ENCODE assay signal across 11 cellular contexts in the genomic region with DNA sequence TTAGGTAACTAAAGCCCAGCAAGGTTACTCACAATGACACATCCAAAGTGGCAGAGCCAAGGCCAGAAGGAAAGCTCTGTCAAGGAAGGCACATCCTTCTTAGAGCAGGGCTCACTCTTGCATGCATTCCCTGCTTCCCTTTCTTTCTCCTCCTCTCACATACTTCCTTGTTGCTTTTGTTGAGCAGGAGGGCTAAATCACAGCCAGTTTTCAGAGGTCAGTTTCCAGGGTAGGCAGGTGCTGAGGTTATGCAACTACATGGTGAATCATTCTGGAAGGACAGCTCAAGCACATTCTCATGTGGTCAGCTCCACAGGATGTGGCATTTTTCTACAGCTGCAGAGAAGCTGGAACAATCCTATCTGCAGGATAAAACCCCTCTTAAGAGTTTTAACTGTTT.
DNase-seq lines count a peak whose midpoint lies in the region; ATAC-seq lines count a peak whose summit lies in the region.
"Had no signal": no experiment of that assay in that cellular context is flagged by ENCODE, and none has a peak within 500 bp of the region (broad histone marks: within the 10 kb centered on the region; RNA-seq: fewer than 3 reads in every experiment).

No MANE protein-coding gene starts in this region.

- H3K27me3 Mint-ChIP-seq in effector memory CD8-positive, alpha-beta T cell: peaks cover 12 to 25% of the 10 kb centered on the region in 2 donors

- no peaks in the 10 kb centered on the region for H3K4me1 Mint-ChIP-seq in effector memory CD8-positive, alpha-beta T cell (ENCODE audit: low read depth in 2 of 2)

- no peak overlapping the region for H2AFZ ChIP-seq in ACC112 (ENCODE audit: low read length, unreplicated experiment)

- no peaks in the 10 kb centered on the region for H3K79me2 ChIP-seq in ACC112 (ENCODE audit: control insufficient read depth, insufficient read depth, low read length, unreplicated experiment)

- no peak for ATAC-seq in effector memory CD8-positive, alpha-beta T cell (replicated peaks)
- ATAC-seq in GM19397 (IDR thresholded peaks at IDR 0.05; ENCODE audit: unreplicated experiment): no peak

- no peaks in the 10 kb centered on the region for H3K27me3 ChIP-seq in ACC112 (ENCODE audit: insufficient read depth, low read length)

- DNase-seq in HuH-7 (ENCODE audit: low spot score) (peak; percentile 46), brain pericyte (ENCODE audit: low read depth, low spot score) (peak; percentile 95), left kidney (ENCODE audit: low read depth, low spot score) (peak; percentile 39), GOT3 (lab: John Stamatoyannopoulos, UW) (no peak), NCI-H187 (lab: John Stamatoyannopoulos, UW) (no peak)
- DNase-seq in effector memory CD8-positive, alpha-beta T cell: no peak
- DNase-seq: NCI-H2171 had no signal

- no peak overlapping the region for H3K4me3 Mint-ChIP-seq in effector memory CD8-positive, alpha-beta T cell

- H3K9me3 Mint-ChIP-seq in effector memory CD8-positive, alpha-beta T cell: peaks cover 6 to 7% of the 10 kb centered on the region in 2 donors

- H3K27ac ChIP-seq in ACC112 (ENCODE audit: low read depth, low read length): peak overlapping the region; percentile 32; the same call in 1 of the 2 replicates
- H3K27ac ChIP-seq: C4-2B had no signal

- H3K36me3 ChIP-seq in ACC112 (ENCODE audit: insufficient read depth, low read length): no peaks in the 10 kb centered on the region
- H3K36me3 ChIP-seq: HAP-1 had no signal

- peak overlapping the region; percentile 36; the same call in 1 of the 2 replicates for H3K4me3 ChIP-seq in ACC112 (ENCODE audit: low read depth, low read length)
- H3K4me3 ChIP-seq: HAP-1 had no signal

- peaks cover 2% of the 10 kb centered on the region for H3K36me3 Mint-ChIP-seq in effector memory CD8-positive, alpha-beta T cell (ENCODE audit: insufficient read depth)

- H3K4me1 ChIP-seq in ACC112 (ENCODE audit: control insufficient read depth, insufficient read depth, low read length, unreplicated experiment): peaks cover 19% of the 10 kb centered on the region
- H3K4me1 ChIP-seq: HAP-1 had no signal

- no peak overlapping the region for H3K27ac Mint-ChIP-seq in effector memory CD8-positive, alpha-beta T cell

Comparison
In these comparisons a context has a peak if more than half of its experiments do, and no peak if none do; other contexts are left out.
1. DNase-seq: peak in HuH-7 (single experiment), brain pericyte (single experiment) and left kidney (single experiment); none in effector memory CD8-positive, alpha-beta T cell (0 of 3), GOT3 (single experiment) and NCI-H187 (0 of 2).